Comparison of ENCODE assay signal across 19 cellular contexts in the genomic region with DNA sequence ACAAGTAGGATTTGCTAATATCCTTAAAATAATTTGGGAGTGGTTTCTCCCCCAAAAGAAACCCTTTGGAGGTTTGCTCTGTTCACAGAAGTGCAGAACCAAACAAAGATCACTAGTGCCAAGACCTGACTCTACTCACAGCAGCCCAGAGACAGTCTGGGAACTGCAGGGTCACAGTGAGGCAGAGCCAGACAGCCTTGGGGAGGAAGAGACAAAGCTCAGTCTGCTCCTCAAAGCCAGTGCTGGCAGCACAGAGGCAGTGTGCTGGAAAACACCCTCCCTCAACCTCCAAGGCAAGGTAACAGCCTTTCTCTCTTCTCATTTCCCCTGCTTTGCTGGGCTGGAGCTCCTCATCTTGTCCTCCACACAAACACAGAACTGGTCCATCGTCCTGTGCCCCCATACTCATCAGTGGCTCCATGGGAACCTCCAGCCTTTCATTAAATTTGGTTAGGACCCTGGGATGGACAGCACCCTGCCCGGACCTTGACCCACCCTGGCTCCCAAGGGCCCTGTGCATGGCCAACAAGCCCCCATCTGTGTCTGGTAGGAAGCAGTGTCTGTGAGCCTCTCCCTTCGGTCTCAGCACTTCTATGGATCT. TPM values are rescaled to one million over a fixed set of nuclear protein-coding genes. Genes with fewer than 3 reads are reported as not detected.
DNase-seq lines count a peak whose midpoint lies in the region; ATAC-seq and TF ChIP-seq lines count a peak whose summit lies in the region.
"Had no signal": no experiment of that assay in that cellular context is flagged by ENCODE, and none has a peak within 500 bp of the region (broad histone marks: within the 10 kb centered on the region; RNA-seq: fewer than 3 reads in every experiment).

No MANE protein-coding gene starts in this region.

- H3K9me3 Mint-ChIP-seq in activated CD4-positive, alpha-beta memory T cell treated with anti-CD3 and anti-CD28 coated beads for 36 hours: peaks cover 9% of the 10 kb centered on the region
- peaks cover 5% of the 10 kb centered on the region for H3K9me3 Mint-ChIP-seq in activated CD4-positive, alpha-beta memory T cell treated with anti-CD3 and anti-CD28 coated beads, Interleukin-2, amount 10 ng/mL, durations not matched to agents 7 days and 5 days
- peaks cover 4% of the 10 kb centered on the region for H3K9me3 Mint-ChIP-seq in activated CD8-positive, alpha-beta memory T cell treated with anti-CD3 and anti-CD28 coated beads, Interleukin-2, amount 10 ng/mL, durations not matched to agents 7 days and 5 days (ENCODE audit: low read depth)
- H3K9me3 Mint-ChIP-seq in osteocyte (ENCODE audit: unreplicated experiment): peaks cover 10% of the 10 kb centered on the region

- no peaks in the 10 kb centered on the region for H3K27me3 Mint-ChIP-seq in activated CD4-positive, alpha-beta memory T cell treated with anti-CD3 and anti-CD28 coated beads for 36 hours
- peaks cover under 1% of the 10 kb centered on the region for H3K27me3 Mint-ChIP-seq in activated CD4-positive, alpha-beta memory T cell treated with anti-CD3 and anti-CD28 coated beads, Interleukin-2, amount 10 ng/mL, durations not matched to agents 7 days and 5 days
- peaks cover 8% of the 10 kb centered on the region for H3K27me3 Mint-ChIP-seq in activated CD8-positive, alpha-beta memory T cell treated with anti-CD3 and anti-CD28 coated beads, Interleukin-2, amount 10 ng/mL, durations not matched to agents 7 days and 5 days
- H3K27me3 Mint-ChIP-seq in osteocyte (ENCODE audit: unreplicated experiment): no peaks in the 10 kb centered on the region

- no peaks in the 10 kb centered on the region for H3K4me1 ChIP-seq in foreskin keratinocyte

- peak; percentile 6 for DNase-seq in activated CD4-positive, alpha-beta memory T cell treated with anti-CD3 and anti-CD28 coated beads for 36 hours
- DNase-seq in activated CD4-positive, alpha-beta memory T cell treated with anti-CD3 and anti-CD28 coated beads, Interleukin-2, amount 10 ng/mL, durations not matched to agents 7 days and 5 days: no peak
- peak; percentile 35 for DNase-seq in activated CD8-positive, alpha-beta memory T cell treated with anti-CD3 and anti-CD28 coated beads, Interleukin-2, amount 10 ng/mL, durations not matched to agents 7 days and 5 days
- no peak for DNase-seq in foreskin keratinocyte
- DNase-seq in osteocyte (ENCODE audit: extremely low spot score, unreplicated experiment): peak; percentile 67
- no peak for DNase-seq in A172 (ENCODE audit: low spot score)
- no peak for DNase-seq in DMS 273 (lab: John Stamatoyannopoulos, UW; ENCODE audit: unreplicated experiment)
- DNase-seq: Calu3, DMS79 treated with DMSO at 0.1 percent for 48 hours, KG1, NCI-H1048, NCI-H1694, NCI-H69 had no signal

- H3K27ac ChIP-seq in foreskin keratinocyte: no peak overlapping the region
- H3K27ac ChIP-seq: 22Rv1, C4-2B, HL-60, RWPE1 had no signal

- peaks cover 9% of the 10 kb centered on the region for H3K27me3 ChIP-seq in foreskin keratinocyte

- POLR2A ChIA-PET in activated CD4-positive, alpha-beta memory T cell treated with anti-CD3 and anti-CD28 coated beads for 36 hours (lab: Charles Lee): no interaction called here
- POLR2A ChIA-PET in activated CD4-positive, alpha-beta memory T cell treated with anti-CD3 and anti-CD28 coated beads, Interleukin-2, amount 10 ng/mL, durations not matched to agents 7 days and 5 days (lab: Charles Lee): no interaction called here

- no peak for TF ChIP-seq CTCF in foreskin keratinocyte (conservative IDR thresholded peaks at IDR 0.05)
- no peak for TF ChIP-seq CTCF in osteocyte (IDR thresholded peaks at IDR 0.05)

- CTCF ChIA-PET in activated CD4-positive, alpha-beta memory T cell treated with anti-CD3 and anti-CD28 coated beads for 36 hours (lab: Charles Lee): no interaction called here
- CTCF ChIA-PET in activated CD4-positive, alpha-beta memory T cell treated with anti-CD3 and anti-CD28 coated beads, Interleukin-2, amount 10 ng/mL, durations not matched to agents 7 days and 5 days (lab: Charles Lee): no interaction called here
- CTCF ChIA-PET in activated CD8-positive, alpha-beta memory T cell treated with anti-CD3 and anti-CD28 coated beads, Interleukin-2, amount 10 ng/mL, durations not matched to agents 7 days and 5 days (lab: Charles Lee): no interaction called here

- ATAC-seq in activated CD8-positive, alpha-beta memory T cell treated with anti-CD3 and anti-CD28 coated beads, Interleukin-2, amount 10 ng/mL, durations not matched to agents 7 days and 5 days: no peak
- peak; percentile 5 for ATAC-seq in foreskin keratinocyte
- no peak for ATAC-seq in GM18511 (IDR thresholded peaks at IDR 0.05; ENCODE audit: unreplicated experiment)
- ATAC-seq: GM23338 had no signal

- peak overlapping the region; percentile 40 for H3K27ac Mint-ChIP-seq in activated CD4-positive, alpha-beta memory T cell treated with anti-CD3 and anti-CD28 coated beads for 36 hours
- no peak overlapping the region for H3K27ac Mint-ChIP-seq in activated CD4-positive, alpha-beta memory T cell treated with anti-CD3 and anti-CD28 coated beads, Interleukin-2, amount 10 ng/mL, durations not matched to agents 7 days and 5 days
- H3K27ac Mint-ChIP-seq in activated CD8-positive, alpha-beta memory T cell treated with anti-CD3 and anti-CD28 coated beads, Interleukin-2, amount 10 ng/mL, durations not matched to agents 7 days and 5 days: no peak overlapping the region
- H3K27ac Mint-ChIP-seq in osteocyte (ENCODE audit: unreplicated experiment): no peak overlapping the region
- H3K27ac Mint-ChIP-seq: GM23338 had no signal

- intact Hi-C loops in activated CD4-positive, alpha-beta memory T cell treated with anti-CD3 and anti-CD28 coated beads for 36 hours (cut with micrococcal nuclease): loop anchor here (1.0 kb wide), 1 partner anchor 32 kb away; no protein-coding TSS in a partner anchor

- peaks cover 26% of the 10 kb centered on the region for H3K4me1 Mint-ChIP-seq in activated CD4-positive, alpha-beta memory T cell treated with anti-CD3 and anti-CD28 coated beads for 36 hours (ENCODE audit: low read depth)
- peaks cover 34% of the 10 kb centered on the region for H3K4me1 Mint-ChIP-seq in activated CD4-positive, alpha-beta memory T cell treated with anti-CD3 and anti-CD28 coated beads, Interleukin-2, amount 10 ng/mL, durations not matched to agents 7 days and 5 days
- H3K4me1 Mint-ChIP-seq in activated CD8-positive, alpha-beta memory T cell treated with anti-CD3 and anti-CD28 coated beads, Interleukin-2, amount 10 ng/mL, durations not matched to agents 7 days and 5 days: peaks cover 32% of the 10 kb centered on the region
- H3K4me1 Mint-ChIP-seq in osteocyte (ENCODE audit: unreplicated experiment): no peaks in the 10 kb centered on the region

- no peaks in the 10 kb centered on the region for H3K36me3 Mint-ChIP-seq in activated CD4-positive, alpha-beta memory T cell treated with anti-CD3 and anti-CD28 coated beads for 36 hours
- H3K36me3 Mint-ChIP-seq in activated CD4-positive, alpha-beta memory T cell treated with anti-CD3 and anti-CD28 coated beads, Interleukin-2, amount 10 ng/mL, durations not matched to agents 7 days and 5 days (ENCODE audit: low read depth): no peaks in the 10 kb centered on the region
- peaks cover 6% of the 10 kb centered on the region for H3K36me3 Mint-ChIP-seq in activated CD8-positive, alpha-beta memory T cell treated with anti-CD3 and anti-CD28 coated beads, Interleukin-2, amount 10 ng/mL, durations not matched to agents 7 days and 5 days
- peaks cover 2% of the 10 kb centered on the region for H3K36me3 Mint-ChIP-seq in osteocyte (ENCODE audit: unreplicated experiment)

- no peak overlapping the region for H3K4me3 Mint-ChIP-seq in activated CD4-positive, alpha-beta memory T cell treated with anti-CD3 and anti-CD28 coated beads for 36 hours
- no peak overlapping the region for H3K4me3 Mint-ChIP-seq in activated CD4-positive, alpha-beta memory T cell treated with anti-CD3 and anti-CD28 coated beads, Interleukin-2, amount 10 ng/mL, durations not matched to agents 7 days and 5 days
- no peak overlapping the region for H3K4me3 Mint-ChIP-seq in activated CD8-positive, alpha-beta memory T cell treated with anti-CD3 and anti-CD28 coated beads, Interleukin-2, amount 10 ng/mL, durations not matched to agents 7 days and 5 days
- H3K4me3 Mint-ChIP-seq in osteocyte (ENCODE audit: unreplicated experiment): no peak overlapping the region
- H3K4me3 Mint-ChIP-seq: GM23338 had no signal

RNA-seq across cellular contexts. Expression of gene RAB6B, which starts 12.6 kb away (rescaled TPM):
- 1 to 10 TPM; 2.7 to 3.9 TPM for total RNA-seq in activated CD4-positive, alpha-beta memory T cell treated with anti-CD3 and anti-CD28 coated beads for 36 hours
- total RNA-seq in activated CD4-positive, alpha-beta memory T cell treated with anti-CD3 and anti-CD28 coated beads, Interleukin-2, amount 10 ng/mL, durations not matched to agents 7 days and 5 days: 1 to 10 TPM; 3.3 to 4.5 TPM
- 1 to 10 TPM; 1.0 to 1.3 TPM for total RNA-seq in activated CD8-positive, alpha-beta memory T cell treated with anti-CD3 and anti-CD28 coated beads, Interleukin-2, amount 10 ng/mL, durations not matched to agents 7 days and 5 days
- 0.41 and 0.42 TPM in 2 replicates for total RNA-seq in foreskin keratinocyte
- 0.88 and 1.7 TPM in 2 replicates for polyA plus RNA-seq in foreskin keratinocyte
- 7.8 and 11.3 TPM in 2 replicates for total RNA-seq in osteocyte
- 0.33 and 1.3 TPM in 2 replicates for total RNA-seq in A172 (2014; rRNA removed; shearing (Covaris generic))

Comparison
In these comparisons a context has a peak if more than half of its experiments do, and no peak if none do; other contexts are left out.
1. DNase-seq: peak in activated CD4-positive, alpha-beta memory T cell treated with anti-CD3 and anti-CD28 coated beads for 36 hours (single experiment), activated CD8-positive, alpha-beta memory T cell treated with anti-CD3 and anti-CD28 coated beads, Interleukin-2, amount 10 ng/mL, durations not matched to agents 7 days and 5 days (single experiment) and osteocyte (single experiment); none in activated CD4-positive, alpha-beta memory T cell treated with anti-CD3 and anti-CD28 coated beads, Interleukin-2, amount 10 ng/mL, durations not matched to agents 7 days and 5 days (single experiment), foreskin keratinocyte (0 of 2), A172 (single experiment) and DMS 273 (single experiment).